ENCODE assay signal across 20 cellular contexts in the genomic region with DNA sequence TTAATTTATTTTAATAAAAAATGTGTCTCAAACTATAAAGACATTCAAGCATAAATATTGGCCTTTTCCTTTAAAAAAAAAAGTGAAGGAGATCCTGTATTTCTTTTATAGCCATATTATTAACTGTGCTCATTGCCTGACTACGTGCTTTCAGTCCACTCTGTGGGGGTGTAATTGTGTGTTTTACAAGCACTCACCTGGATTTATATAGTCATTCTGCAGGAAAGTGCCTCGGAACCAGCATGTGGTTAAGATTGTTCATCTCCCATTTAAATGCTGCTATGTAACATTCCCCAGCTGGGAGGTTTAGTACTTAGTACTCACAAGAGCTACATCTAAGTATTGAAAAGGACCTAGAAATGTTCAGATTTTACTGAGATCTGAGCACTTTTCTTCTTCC. TPM values are rescaled to one million over a fixed set of nuclear protein-coding genes. Genes with fewer than 3 reads are reported as not detected.
"Had no signal": no experiment of that assay in that cellular context is flagged by ENCODE, and none has a peak within 500 bp of the region (broad histone marks: within the 10 kb centered on the region; RNA-seq: fewer than 3 reads in every experiment).

No MANE protein-coding gene starts in this region.

- DNase-seq: activated B cell treated with CpG ODN at 0.5 μM for 24 hours; activated CD4-positive, alpha-beta T cell treated with anti-CD3 and anti-CD28 coated beads, Interleukin-2, amount 50 U/mL, for 1 hour; activated CD8-positive, alpha-beta memory T cell treated with anti-CD3 and anti-CD28 coated beads for 24 hours; activated gamma-delta T cell treated with Interleukin-2 at 50 U/mL for 16 hours; amniotic stem cell; body of pancreas; caudate nucleus; colonic mucosa; hypothalamus; kidney; left ventricle myocardium inferior; natural killer cell; posterior cingulate gyrus; stimulated activated CD4-positive, alpha-beta T cell treated with anti-CD3 and anti-CD28 coated beads, Interleukin-15, amount 100 ng/mL, for 24 hours; stimulated activated CD4-positive, alpha-beta T cell treated with anti-CD3 and anti-CD28 coated beads, Interleukin-4, amount 100 ng/mL, for 1 hour; stimulated activated naive B cell treated with anti-CD40 and anti-IgM and Interleukin-4, amounts not matched to agents 10 μg/mL and 1 μg/mL and 100 μg/mL, for 72 hours had no signal

- H3K9me3 ChIP-seq: body of pancreas, colonic mucosa, left ventricle myocardium inferior, tibial nerve, vagina had no signal

- H3K4me3 ChIP-seq: body of pancreas, colonic mucosa, left ventricle myocardium inferior, tibial nerve, vagina had no signal

- H3K27ac ChIP-seq: body of pancreas, colonic mucosa, left ventricle myocardium inferior, tibial nerve, vagina had no signal

- H3K4me1 ChIP-seq: body of pancreas, colonic mucosa had no signal

- H3K36me3 ChIP-seq: colonic mucosa, left ventricle myocardium inferior, tibial nerve, vagina had no signal

- H3K27me3 ChIP-seq: body of pancreas, colonic mucosa, tibial nerve, vagina had no signal

- ATAC-seq: body of pancreas; esophagus mucosa; natural killer cell; stimulated activated naive B cell treated with anti-CD40 and anti-IgM and Interleukin-4, amounts not matched to agents 10 μg/mL and 1 μg/mL and 100 μg/mL, for 72 hours had no signal

RNA-seq across cellular contexts. Expression of a gene that starts 47.9 kb away (rescaled TPM):
- total RNA-seq: activated B cell treated with CpG ODN at 0.5 μM for 24 hours, body of pancreas, esophagus mucosa, glomerular endothelial cell, left ventricle myocardium inferior, natural killer cell, tibial nerve, vagina had no signal
